Comparison of ENCODE assay signal across 10 cellular contexts in genomic region chr3:52891615-52892081, GRCh38. TPM values are rescaled to one million over a fixed set of nuclear protein-coding genes. Genes with fewer than 3 reads are reported as not detected.
DNase-seq lines count a peak whose midpoint lies in the region; ATAC-seq and TF ChIP-seq lines count a peak whose summit lies in the region.
"Had no signal": no experiment of that assay in that cellular context is flagged by ENCODE, and none has a peak within 500 bp of the region (broad histone marks: within the 10 kb centered on the region; RNA-seq: fewer than 3 reads in every experiment).

No MANE protein-coding gene starts in this region.

- WGBS in liver = 44% methylated on average over 2 of the region's 2 CpGs
- 54% methylated on average over 2 of the region's 2 CpGs for WGBS in urinary bladder

- H3K36me3 ChIP-seq in liver (ENCODE audit: control insufficient read depth in 4 of 4, insufficient read depth in 3 of 4, low read depth in 1 of 4, low read length in 3 of 4) = peaks cover 0 to 2% (median 0%) of the 10 kb centered on the region in 4 donors
- H3K36me3 ChIP-seq in urinary bladder (ENCODE audit: insufficient read depth) = no peaks in the 10 kb centered on the region

- H3K27ac ChIP-seq in liver (ENCODE audit: low read depth in 1 of 2, low read length in 2 of 2) (peak overlapping the region; percentile 67 to 86), urinary bladder (ENCODE audit: low read depth) (peak overlapping the region; percentile 62)

- peaks cover 15 to 68% (median 63%) of the 10 kb centered on the region in 4 donors for H3K4me1 ChIP-seq in liver (ENCODE audit: control insufficient read depth in 4 of 4, insufficient read depth in 4 of 4, low read length in 3 of 4)
- peaks cover 4% of the 10 kb centered on the region for H3K4me1 ChIP-seq in urinary bladder (ENCODE audit: insufficient read depth)

- H3K27ac Mint-ChIP-seq in activated T-helper 2 cell treated with anti-CD3 and anti-CD28 coated beads, Interferon-gamma antibody, Interleukin-2, Interleukin-4, amounts not matched to agents 10 μg/mL and 5 μg/mL and 100 μg/mL, durations not matched to agents 14 hours and 24 hours and 36 hours = peak overlapping the region; percentile 30

- no peaks in the 10 kb centered on the region for H3K27me3 Mint-ChIP-seq in activated T-helper 2 cell treated with anti-CD3 and anti-CD28 coated beads, Interferon-gamma antibody, Interleukin-2, Interleukin-4, amounts not matched to agents 10 μg/mL and 5 μg/mL and 100 μg/mL, durations not matched to agents 14 hours and 24 hours and 36 hours (ENCODE audit: low read depth)

- H3K4me1 Mint-ChIP-seq in activated T-helper 2 cell treated with anti-CD3 and anti-CD28 coated beads, Interferon-gamma antibody, Interleukin-2, Interleukin-4, amounts not matched to agents 10 μg/mL and 5 μg/mL and 100 μg/mL, durations not matched to agents 14 hours and 24 hours and 36 hours (ENCODE audit: low read depth) = peaks cover 58% of the 10 kb centered on the region

- H3K9ac ChIP-seq in liver (ENCODE audit: low read depth in 1 of 2, low read length in 2 of 2) = peak overlapping the region in 1 of 2 donors; percentile 72

- DNase-seq in Right ventricle myocardium inferior (ENCODE audit: missing footprints) (no peak), cardiac septum (ENCODE audit: low spot score) (no peak), COR-L47 (lab: John Stamatoyannopoulos, UW) (no peak), NCI-H82 treated with DMSO at 0.1 percent for 48 hours (lab: John Stamatoyannopoulos, UW; ENCODE audit: unreplicated experiment) (no peak)
- DNase-seq in activated T-helper 2 cell treated with anti-CD3 and anti-CD28 coated beads, Interferon-gamma antibody, Interleukin-2, Interleukin-4, amounts not matched to agents 10 μg/mL and 5 μg/mL and 100 μg/mL, durations not matched to agents 14 hours and 24 hours and 36 hours (ENCODE audit: low spot score) = no peak
- DNase-seq: NCI-H1436 had no signal

- intact Hi-C loops in Right ventricle myocardium inferior (cut with DNase I) (no loop called here), cardiac septum (cut with DNase I) (loop anchor here (5.0 kb wide), 1 partner anchor 119 kb away; the partner anchor contains the start of gene NEK4)
- intact Hi-C loops in activated T-helper 2 cell treated with anti-CD3 and anti-CD28 coated beads, Interferon-gamma antibody, Interleukin-2, Interleukin-4, amounts not matched to agents 10 μg/mL and 5 μg/mL and 100 μg/mL, durations not matched to agents 14 hours and 24 hours and 36 hours (cut with micrococcal nuclease) = loop anchor here (2.0 to 10.0 kb wide), 3 partner anchors 91 to 357 kb away; partner anchors contain the start of genes NT5DC2 and UQCC5

- no peak for TF ChIP-seq CTCF in liver (IDR thresholded peaks at IDR 0.05; ENCODE audit: low read depth, low read length, missing input control)

- no peaks in the 10 kb centered on the region for H3K9me3 Mint-ChIP-seq in activated T-helper 2 cell treated with anti-CD3 and anti-CD28 coated beads, Interferon-gamma antibody, Interleukin-2, Interleukin-4, amounts not matched to agents 10 μg/mL and 5 μg/mL and 100 μg/mL, durations not matched to agents 14 hours and 24 hours and 36 hours

- H3K27me3 ChIP-seq in liver (ENCODE audit: control insufficient read depth in 4 of 4, insufficient read depth in 4 of 4, low read length in 3 of 4) = no peaks in the 10 kb centered on the region

- peaks cover 19% of the 10 kb centered on the region for H3K36me3 Mint-ChIP-seq in activated T-helper 2 cell treated with anti-CD3 and anti-CD28 coated beads, Interferon-gamma antibody, Interleukin-2, Interleukin-4, amounts not matched to agents 10 μg/mL and 5 μg/mL and 100 μg/mL, durations not matched to agents 14 hours and 24 hours and 36 hours (ENCODE audit: low read depth)

- TF ChIP-seq RAD21 in liver (IDR thresholded peaks at IDR 0.05) = no peak

- H3K4me3 ChIP-seq in liver (ENCODE audit: low read depth in 1 of 3, low read length in 3 of 3) (no peak overlapping the region), urinary bladder (ENCODE audit: low read depth, low read length) (no peak overlapping the region)

- no peaks in the 10 kb centered on the region for H3K9me3 ChIP-seq in liver (ENCODE audit: control insufficient read depth in 4 of 4, low read length in 3 of 4)
- H3K9me3 ChIP-seq: Caco-2 had no signal

- H3K4me3 Mint-ChIP-seq in activated T-helper 2 cell treated with anti-CD3 and anti-CD28 coated beads, Interferon-gamma antibody, Interleukin-2, Interleukin-4, amounts not matched to agents 10 μg/mL and 5 μg/mL and 100 μg/mL, durations not matched to agents 14 hours and 24 hours and 36 hours (ENCODE audit: low read depth) = no peak overlapping the region

- ATAC-seq in Right ventricle myocardium inferior (peak; percentile 30), GM18861 (IDR thresholded peaks at IDR 0.05; ENCODE audit: unreplicated experiment) (no peak)

TF ChIP-seq in liver, 16 proteins besides CTCF, POLR2A, EP300 and RAD21:
- no peak for TF ChIP-seq EGR1 (IDR thresholded peaks at IDR 0.05; ENCODE audit: low read depth in 2 of 2)
- TF ChIP-seq JUND (IDR thresholded peaks at IDR 0.05) = peak in 1 of 2 donors; percentile 17
- TF ChIP-seq MAX (IDR thresholded peaks at IDR 0.05) = no peak
- TF ChIP-seq SP1 (IDR thresholded peaks at IDR 0.05) = peak; percentile 71
- peak; percentile 35 to 51 for TF ChIP-seq HNF4A (conservative IDR thresholded peaks at IDR 0.05)
- TF ChIP-seq FOXA2 (IDR thresholded peaks at IDR 0.05) = peak; percentile 8
- TF ChIP-seq RXRA (IDR thresholded peaks at IDR 0.05) = peak; percentile 49 to 53

RNA-seq across cellular contexts. Expression of gene STIMATE, which starts 5.7 kb away (rescaled TPM):
- total RNA-seq in Right ventricle myocardium inferior (9.0 TPM), cardiac septum (11.2 TPM), liver (10 to 100 TPM; 14.0 to 24.4 TPM), urinary bladder (11.8 TPM)
- 17.4 and 17.6 TPM in 2 replicates for total RNA-seq in activated T-helper 2 cell treated with anti-CD3 and anti-CD28 coated beads, Interferon-gamma antibody, Interleukin-2, Interleukin-4, amounts not matched to agents 10 μg/mL and 5 μg/mL and 100 μg/mL, durations not matched to agents 14 hours and 24 hours and 36 hours
- polyA plus RNA-seq in liver (10 to 100 TPM; 18.6 to 23.1 TPM), urinary bladder (17.6 TPM)

RNA-seq across cellular contexts. Expression of gene MUSTN1, which starts 56.8 kb away (rescaled TPM):
- total RNA-seq in Right ventricle myocardium inferior (26.5 TPM), cardiac septum (15.9 TPM), liver (10 to 100 TPM in 1 of 2 donors, under 1 TPM in 1; 0.25 to 12.1 TPM), urinary bladder (2.9 TPM)
- 1.9 and 2.6 TPM in 2 replicates for total RNA-seq in activated T-helper 2 cell treated with anti-CD3 and anti-CD28 coated beads, Interferon-gamma antibody, Interleukin-2, Interleukin-4, amounts not matched to agents 10 μg/mL and 5 μg/mL and 100 μg/mL, durations not matched to agents 14 hours and 24 hours and 36 hours
- polyA plus RNA-seq in liver (1 to 10 TPM; 1.8 to 6.1 TPM), urinary bladder (44.5 TPM)
